In genomic region chr10:117159390-117159789, GRCh38 we compare ENCODE assay signal across 21 cellular contexts. TPM values are rescaled to one million over a fixed set of nuclear protein-coding genes. Genes with fewer than 3 reads are reported as not detected.
"Had no signal": no experiment of that assay in that cellular context is flagged by ENCODE, and none has a peak within 500 bp of the region (broad histone marks: within the 10 kb centered on the region; RNA-seq: fewer than 3 reads in every experiment).

No MANE protein-coding gene starts in this region.

- ATAC-seq: upper lobe of right lung had no signal

- H3K4me3 Mint-ChIP-seq: activated naive CD4-positive, alpha-beta T cell treated with anti-CD3 and anti-CD28 coated beads for 36 hours; nephron progenitor cell had no signal

- H3K9me3 Mint-ChIP-seq: activated naive CD4-positive, alpha-beta T cell treated with anti-CD3 and anti-CD28 coated beads for 36 hours; nephron progenitor cell had no signal

- H3K27ac Mint-ChIP-seq: activated naive CD4-positive, alpha-beta T cell treated with anti-CD3 and anti-CD28 coated beads for 36 hours; nephron progenitor cell had no signal

- DNase-seq: activated CD4-positive, alpha-beta T cell treated with anti-CD3 and anti-CD28 coated beads, Interleukin-2, amount 50 U/mL, for 4 hours; activated CD4-positive, CD25-positive, alpha-beta regulatory T cell treated with anti-CD3 and anti-CD28 coated beads, Interleukin-2, amount 50 U/mL, for 72 hours; activated naive CD4-positive, alpha-beta T cell treated with anti-CD3 and anti-CD28 coated beads for 36 hours; activated T-cell treated with anti-CD3 and anti-CD28 coated beads for 4 hours; dermis blood vessel endothelial cell; nephron progenitor cell; stimulated activated CD4-positive, alpha-beta T cell treated with anti-CD3 and anti-CD28 coated beads, Interleukin-12 subunit alpha, Interleukin-12 subunit beta, amount 100 ng/mL, for 4 hours; stimulated activated CD4-positive, alpha-beta T cell treated with anti-CD3 and anti-CD28 coated beads, Interleukin-2, amount 100 ng/mL, for 24 hours; stomach; T-helper 1 cell; T1000; testis; upper lobe of right lung had no signal

RNA-seq across cellular contexts. Expression of gene VAX1, which starts 21.3 kb away (rescaled TPM):
- total RNA-seq: activated naive CD4-positive, alpha-beta T cell treated with anti-CD3 and anti-CD28 coated beads for 36 hours; bronchial epithelial cell; cerebellum; dermis blood vessel endothelial cell; hepatocyte; lower leg skin; mesenteric fat pad; pulmonary artery endothelial cell; stomach; upper lobe of right lung had no signal

RNA-seq across cellular contexts. Expression of gene KCNK18, which starts 37.9 kb away (rescaled TPM):
- total RNA-seq: activated naive CD4-positive, alpha-beta T cell treated with anti-CD3 and anti-CD28 coated beads for 36 hours; astrocyte; bronchial epithelial cell; cerebellum; dermis blood vessel endothelial cell; hepatocyte; lower leg skin; mesenteric fat pad; osteocyte; pulmonary artery endothelial cell; stomach; testis; upper lobe of right lung had no signal
